In genomic region chr17:49260011-49260921, GRCh38 we compare ENCODE assay signal across 8 cellular contexts. TPM values are rescaled to one million over a fixed set of nuclear protein-coding genes. Genes with fewer than 3 reads are reported as not detected.
DNase-seq lines count a peak whose midpoint lies in the region; ATAC-seq and TF ChIP-seq lines count a peak whose summit lies in the region.

No MANE protein-coding gene starts in this region.

- POLR2A ChIA-PET in activated CD8-positive, alpha-beta T cell treated with anti-CD3 and anti-CD28 coated beads for 36 hours (lab: Charles Lee) = interaction anchor here (0.5 to 1.5 kb wide), 5 partner anchors 23 to 93 kb away, joined by 3 to 7 read pairs (median 3); no protein-coding TSS in a partner anchor

- H3K27ac Mint-ChIP-seq in activated CD8-positive, alpha-beta T cell treated with anti-CD3 and anti-CD28 coated beads for 36 hours = peak overlapping the region; percentile 73
- H3K27ac Mint-ChIP-seq in effector memory CD8-positive, alpha-beta T cell = peak overlapping the region in 1 of 2 donors; percentile 57

- H3K4me3 Mint-ChIP-seq in activated CD8-positive, alpha-beta T cell treated with anti-CD3 and anti-CD28 coated beads for 36 hours = peak overlapping the region; percentile 74
- peak overlapping the region; percentile 79 to 83 for H3K4me3 Mint-ChIP-seq in effector memory CD8-positive, alpha-beta T cell

- peaks cover 8% of the 10 kb centered on the region for H3K27me3 Mint-ChIP-seq in activated CD8-positive, alpha-beta T cell treated with anti-CD3 and anti-CD28 coated beads for 36 hours
- H3K27me3 Mint-ChIP-seq in effector memory CD8-positive, alpha-beta T cell = peaks cover 0 to 10% of the 10 kb centered on the region in 2 donors

- H3K4me1 Mint-ChIP-seq in activated CD8-positive, alpha-beta T cell treated with anti-CD3 and anti-CD28 coated beads for 36 hours (ENCODE audit: low read depth) = peaks cover 8% of the 10 kb centered on the region
- peaks cover 7 to 8% of the 10 kb centered on the region in 2 donors for H3K4me1 Mint-ChIP-seq in effector memory CD8-positive, alpha-beta T cell (ENCODE audit: low read depth in 2 of 2)

- in situ Hi-C loops in GM13976 (cut with MboI; ENCODE audit: low sequenced_read_pairs, unreplicated experiment) = no loop called here

- intact Hi-C loops in activated CD8-positive, alpha-beta T cell treated with anti-CD3 and anti-CD28 coated beads for 36 hours (cut with micrococcal nuclease) = no loop called here

- DNase-seq in GM13976 (ENCODE audit: low spot score) (peak; percentile 72), NCI-H2227 treated with DMSO at 0.1 percent for 48 hours (lab: John Stamatoyannopoulos, UW) (peak; percentile 7), lung microvascular endothelial cell (ENCODE audit: low read depth in 2 of 2) (peak; percentile 83 to 88), NCI-H1436 (lab: John Stamatoyannopoulos, UW) (no peak)
- DNase-seq in activated CD8-positive, alpha-beta T cell treated with anti-CD3 and anti-CD28 coated beads for 36 hours = peak; percentile 78
- peak; percentile 34 to 42 (median 40) for DNase-seq in effector memory CD8-positive, alpha-beta T cell
- peak; percentile 41 to 49 (median 45) for DNase-seq in stimulated activated CD4-positive, alpha-beta T cell treated with anti-CD3 and anti-CD28 coated beads, TNF-alpha, amount 100 ng/mL, for 4 hours (ENCODE audit: low read depth in 3 of 3)

- no peak for TF ChIP-seq CTCF in GM13976 (IDR thresholded peaks at IDR 0.05; ENCODE audit: borderline replicate concordance, control extremely low read depth, extremely low read depth, insufficient read depth, missing control alignments)
- no peak for TF ChIP-seq CTCF in activated CD8-positive, alpha-beta T cell treated with anti-CD3 and anti-CD28 coated beads for 36 hours (IDR thresholded peaks at IDR 0.05)

- no peaks in the 10 kb centered on the region for H3K9me3 Mint-ChIP-seq in activated CD8-positive, alpha-beta T cell treated with anti-CD3 and anti-CD28 coated beads for 36 hours
- H3K9me3 Mint-ChIP-seq in effector memory CD8-positive, alpha-beta T cell = no peaks in the 10 kb centered on the region

- ATAC-seq in activated CD8-positive, alpha-beta T cell treated with anti-CD3 and anti-CD28 coated beads for 36 hours = peak; percentile 92
- peak; percentile 84 for ATAC-seq in effector memory CD8-positive, alpha-beta T cell (replicated peaks)
- no peak for ATAC-seq in HG02840 (IDR thresholded peaks at IDR 0.05; ENCODE audit: low FRiP score, unreplicated experiment)

- no peaks in the 10 kb centered on the region for H3K36me3 Mint-ChIP-seq in activated CD8-positive, alpha-beta T cell treated with anti-CD3 and anti-CD28 coated beads for 36 hours (ENCODE audit: low read depth)
- no peaks in the 10 kb centered on the region for H3K36me3 Mint-ChIP-seq in effector memory CD8-positive, alpha-beta T cell (ENCODE audit: insufficient read depth)

- CTCF ChIA-PET in activated CD8-positive, alpha-beta T cell treated with anti-CD3 and anti-CD28 coated beads for 36 hours (lab: Charles Lee) = interaction anchor here (0.9 to 1.8 kb wide), 6 partner anchors 29 to 85 kb away, joined by 3 to 6 read pairs (median 4); no protein-coding TSS in a partner anchor

RNA-seq across cellular contexts. Expression of gene PHOSPHO1, which starts 29.7 kb away (rescaled TPM):
- not detected for total RNA-seq in activated CD8-positive, alpha-beta T cell treated with anti-CD3 and anti-CD28 coated beads for 36 hours
- not detected in 2 replicates for total RNA-seq in lung microvascular endothelial cell

RNA-seq across cellular contexts. Expression of gene ABI3, which starts 49.8 kb away (rescaled TPM):
- 10 to 100 TPM; 39.3 to 45.1 TPM for total RNA-seq in activated CD8-positive, alpha-beta T cell treated with anti-CD3 and anti-CD28 coated beads for 36 hours
- 6.0 and 14.4 TPM in 2 replicates for total RNA-seq in lung microvascular endothelial cell

RNA-seq across cellular contexts. Expression of gene GNGT2, which starts 49.9 kb away (rescaled TPM):
- 10 to 100 TPM; 21.7 to 23.9 TPM for total RNA-seq in activated CD8-positive, alpha-beta T cell treated with anti-CD3 and anti-CD28 coated beads for 36 hours
- total RNA-seq in lung microvascular endothelial cell = 0.40 and 1.5 TPM in 2 replicates
